19 cellular contexts compared by ENCODE assay signal in the genomic region with DNA sequence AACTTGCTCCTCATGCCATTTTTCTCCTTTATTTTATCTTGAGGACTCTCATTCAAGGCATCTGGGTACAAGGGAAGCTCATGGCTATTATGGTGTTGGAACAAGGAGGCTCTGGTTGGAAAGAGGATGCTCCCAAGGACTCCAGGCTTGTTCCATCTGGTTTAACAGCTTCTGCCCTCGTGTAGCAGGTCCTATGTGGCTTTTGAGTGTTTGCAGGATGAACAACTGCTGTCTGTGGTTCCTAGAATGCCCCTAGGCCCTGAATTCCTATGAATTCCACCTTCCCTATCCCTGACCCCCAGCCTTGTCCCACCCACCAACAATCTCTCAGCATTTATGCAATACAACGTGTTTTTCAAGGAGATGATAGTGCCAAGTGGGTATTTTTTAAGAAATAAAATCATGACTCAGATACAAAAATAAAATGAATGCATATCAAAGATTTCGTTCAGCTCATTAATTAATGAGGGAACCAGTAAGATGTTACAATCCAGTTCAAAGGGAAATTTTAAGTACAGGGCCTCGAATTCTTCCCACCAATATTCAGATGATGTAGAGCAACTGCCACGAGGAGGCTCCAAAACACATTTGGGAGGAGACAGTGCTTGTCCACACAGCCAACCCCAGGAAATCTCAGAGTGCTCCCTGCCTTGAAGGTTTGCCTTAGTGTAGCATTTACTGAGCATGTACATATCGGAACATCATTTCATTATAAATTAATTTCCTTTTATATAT.
"Had no signal": no experiment of that assay in that cellular context is flagged by ENCODE, and none has a peak within 500 bp of the region (broad histone marks: within the 10 kb centered on the region; RNA-seq: fewer than 3 reads in every experiment).

No MANE protein-coding gene starts in this region.

- DNase-seq: activated CD4-positive, alpha-beta T cell treated with anti-CD3 and anti-CD28 coated beads, Interleukin-2, amount 50 U/mL, for 1 hour; activated naive CD4-positive, alpha-beta T cell; activated naive CD8-positive, alpha-beta T cell treated with anti-CD3 and anti-CD28 coated beads, Interleukin-2, amount 10 ng/mL, durations not matched to agents 7 days and 5 days; activated T-cell treated with anti-CD3 and anti-CD28 coated beads for 4 hours; anterior cingulate cortex; brain microvascular endothelial cell; cortex of kidney; effector CD4-positive, alpha-beta T cell; foreskin fibroblast; glutamatergic neuron; hypothalamus; left ventricle myocardium superior; mesenchymal stem cell; naive thymus-derived CD8-positive, alpha-beta T cell; stimulated activated CD4-positive, alpha-beta T cell treated with anti-CD3 and anti-CD28 coated beads, Interleukin-12 subunit alpha, Interleukin-12 subunit beta, amount 100 ng/mL, for 4 hours; stimulated activated CD4-positive, alpha-beta T cell treated with anti-CD3 and anti-CD28 coated beads, Interleukin-2, amount 100 ng/mL, for 24 hours; stomach; testis; upper lobe of right lung had no signal

- H3K27ac ChIP-seq: brain microvascular endothelial cell, stomach, testis, upper lobe of right lung had no signal

- H3K36me3 Mint-ChIP-seq: activated naive CD8-positive, alpha-beta T cell treated with anti-CD3 and anti-CD28 coated beads, Interleukin-2, amount 10 ng/mL, durations not matched to agents 7 days and 5 days; naive thymus-derived CD8-positive, alpha-beta T cell had no signal

- H3K4me1 Mint-ChIP-seq: activated naive CD8-positive, alpha-beta T cell treated with anti-CD3 and anti-CD28 coated beads, Interleukin-2, amount 10 ng/mL, durations not matched to agents 7 days and 5 days; naive thymus-derived CD8-positive, alpha-beta T cell had no signal

- H3K4me3 Mint-ChIP-seq: activated naive CD8-positive, alpha-beta T cell treated with anti-CD3 and anti-CD28 coated beads, Interleukin-2, amount 10 ng/mL, durations not matched to agents 7 days and 5 days; naive thymus-derived CD8-positive, alpha-beta T cell had no signal

- H3K27me3 ChIP-seq: brain microvascular endothelial cell, stomach, testis, upper lobe of right lung had no signal

- H3K4me3 ChIP-seq: stomach, testis, upper lobe of right lung had no signal

- H3K27ac Mint-ChIP-seq: activated naive CD8-positive, alpha-beta T cell treated with anti-CD3 and anti-CD28 coated beads, Interleukin-2, amount 10 ng/mL, durations not matched to agents 7 days and 5 days; naive thymus-derived CD8-positive, alpha-beta T cell had no signal

- H3K9me3 ChIP-seq: testis had no signal

- H3K36me3 ChIP-seq: brain microvascular endothelial cell, stomach, upper lobe of right lung had no signal

- H3K4me1 ChIP-seq: stomach, testis, upper lobe of right lung had no signal
